Comparison of ENCODE assay signal across 1 cellular context in genomic region chr6:33988121-33989015, GRCh38.
TF ChIP-seq lines count a peak whose summit lies in the region.

No MANE protein-coding gene starts in this region.

TF ChIP-seq in HepG2, 621 proteins besides CTCF, POLR2A, EP300 and RAD21 (continued from another document and continues in another):
- TF ChIP-seq SNAI1 (CRISPR knock-in tag; IDR thresholded peaks at IDR 0.05; ENCODE audit: borderline replicate concordance) (peak; percentile 98), KLF6 (CRISPR knock-in tag; IDR thresholded peaks at IDR 0.05) (0 out of 2 replicates have a peak, but pooled peaks have one; percentile 49), SALL2 (CRISPR knock-in tag; IDR thresholded peaks at IDR 0.05) (no peak), GABPB1 (CRISPR knock-in tag; IDR thresholded peaks at IDR 0.05) (peak; percentile 57), JUN (CRISPR knock-in tag; IDR thresholded peaks at IDR 0.05) (0 out of 2 replicates have a peak, but pooled peaks have one; percentile 58), TIGD3 (CRISPR knock-in tag; IDR thresholded peaks at IDR 0.05; ENCODE audit: borderline replicate concordance) (no peak), RERE (CRISPR knock-in tag; IDR thresholded peaks at IDR 0.05; ENCODE audit: low read depth) (peak; percentile 99), ZBTB46 (CRISPR knock-in tag; IDR thresholded peaks at IDR 0.05; ENCODE audit: borderline replicate concordance) (no peak), NCOA5 (CRISPR knock-in tag; IDR thresholded peaks at IDR 0.05) (no peak), ZNF510 (CRISPR knock-in tag; IDR thresholded peaks at IDR 0.05; ENCODE audit: low read depth) (no peak), ZNF563 (CRISPR knock-in tag; IDR thresholded peaks at IDR 0.05) (no peak), ZNF782 (CRISPR knock-in tag; IDR thresholded peaks at IDR 0.05; ENCODE audit: borderline replicate concordance) (no peak), SALL1 (CRISPR knock-in tag; IDR thresholded peaks at IDR 0.05) (peak; percentile 96), MATR3 (CRISPR knock-in tag; IDR thresholded peaks at IDR 0.05) (no peak), CEBPG (CRISPR knock-in tag; IDR thresholded peaks at IDR 0.05) (no peak), DNMT3B (CRISPR knock-in tag; conservative IDR thresholded peaks at IDR 0.05) (peak; percentile 95), TSC22D2 (CRISPR knock-in tag; IDR thresholded peaks at IDR 0.05; ENCODE audit: borderline replicate concordance) (peak; percentile 89; the same call in 1 of the 2 replicates), HNF1B (CRISPR knock-in tag; IDR thresholded peaks at IDR 0.05) (peak; percentile 90), SMAD9 (CRISPR knock-in tag; IDR thresholded peaks at IDR 0.05) (no peak), XRCC5 (optimal IDR thresholded peaks at IDR 0.05; ENCODE audit: low read length) (peak; percentile 84), PRPF4 (IDR thresholded peaks at IDR 0.05; ENCODE audit: low read depth, low read length, poor library complexity, severe bottlenecking) (no peak), GFI1 (CRISPR knock-in tag; IDR thresholded peaks at IDR 0.05; ENCODE audit: borderline replicate concordance) (peak; percentile 100), ASH2L (IDR thresholded peaks at IDR 0.05; ENCODE audit: insufficient read length, low read depth, low read length) (peak; percentile 62), ISX (CRISPR knock-in tag; conservative IDR thresholded peaks at IDR 0.05) (peak; percentile 91; the same call in 1 of the 2 replicates), GZF1 (CRISPR knock-in tag; IDR thresholded peaks at IDR 0.05) (no peak), SMAD1 (CRISPR knock-in tag; IDR thresholded peaks at IDR 0.05; ENCODE audit: borderline replicate concordance, low read depth) (no peak), NFATC3 (CRISPR knock-in tag; IDR thresholded peaks at IDR 0.05) (no peak), USF2 (IDR thresholded peaks at IDR 0.05; ENCODE audit: low read depth, low read length) (no peak), USF2 (CRISPR knock-in tag; IDR thresholded peaks at IDR 0.05; ENCODE audit: borderline replicate concordance) (no peak), NFE2 (CRISPR knock-in tag; IDR thresholded peaks at IDR 0.05) (no peak), SRSF1 (optimal IDR thresholded peaks at IDR 0.05; ENCODE audit: low read depth, low read length) (no peak), BCL6 (CRISPR knock-in tag; IDR thresholded peaks at IDR 0.05) (peak; percentile 98), HBP1 (CRISPR knock-in tag; IDR thresholded peaks at IDR 0.05; ENCODE audit: low read depth) (peak; percentile 66; the same call in 1 of the 2 replicates), BATF2 (CRISPR knock-in tag; IDR thresholded peaks at IDR 0.05) (no peak), ZNF501 (CRISPR knock-in tag; IDR thresholded peaks at IDR 0.05) (peak; percentile 73), ZSCAN29 (CRISPR knock-in tag; conservative IDR thresholded peaks at IDR 0.05) (0 out of 2 replicates have a peak, but pooled peaks have one; percentile 61), ZNF883 (CRISPR knock-in tag; IDR thresholded peaks at IDR 0.05; ENCODE audit: not compliant biosample characterization) (peak; percentile 33), ZNF75D (CRISPR knock-in tag; IDR thresholded peaks at IDR 0.05; ENCODE audit: borderline replicate concordance) (no peak), ZNF33B (CRISPR knock-in tag; IDR thresholded peaks at IDR 0.05) (peak; percentile 64; the same call in 1 of the 2 replicates), KDM2A (CRISPR knock-in tag; IDR thresholded peaks at IDR 0.05; ENCODE audit: borderline replicate concordance, low read depth) (peak; percentile 72; the same call in 1 of the 2 replicates), RCOR2 (CRISPR knock-in tag; IDR thresholded peaks at IDR 0.05) (peak; percentile 99), ZMYM4 (CRISPR knock-in tag; IDR thresholded peaks at IDR 0.05) (peak; percentile 80), RFX1 (IDR thresholded peaks at IDR 0.05) (no peak), ATF5 (CRISPR knock-in tag; IDR thresholded peaks at IDR 0.05; ENCODE audit: low read depth) (no peak), ZSCAN12 (CRISPR knock-in tag; IDR thresholded peaks at IDR 0.05) (no peak; the same call in 1 of the 2 replicates), ZNF841 (CRISPR knock-in tag; IDR thresholded peaks at IDR 0.05; ENCODE audit: borderline replicate concordance) (no peak), RNF219 (CRISPR knock-in tag; IDR thresholded peaks at IDR 0.05) (no peak), ZNF777 (CRISPR knock-in tag; IDR thresholded peaks at IDR 0.05) (0 out of 2 replicates have a peak, but pooled peaks have one; percentile 47), ZSCAN20 (CRISPR knock-in tag; IDR thresholded peaks at IDR 0.05; ENCODE audit: borderline replicate concordance) (peak; percentile 80; the same call in 1 of the 2 replicates), RARG (CRISPR knock-in tag; IDR thresholded peaks at IDR 0.05; ENCODE audit: low read depth) (no peak), ZNF691 (CRISPR knock-in tag; IDR thresholded peaks at IDR 0.05; ENCODE audit: borderline replicate concordance, low read depth) (no peak)
